In the genomic region with DNA sequence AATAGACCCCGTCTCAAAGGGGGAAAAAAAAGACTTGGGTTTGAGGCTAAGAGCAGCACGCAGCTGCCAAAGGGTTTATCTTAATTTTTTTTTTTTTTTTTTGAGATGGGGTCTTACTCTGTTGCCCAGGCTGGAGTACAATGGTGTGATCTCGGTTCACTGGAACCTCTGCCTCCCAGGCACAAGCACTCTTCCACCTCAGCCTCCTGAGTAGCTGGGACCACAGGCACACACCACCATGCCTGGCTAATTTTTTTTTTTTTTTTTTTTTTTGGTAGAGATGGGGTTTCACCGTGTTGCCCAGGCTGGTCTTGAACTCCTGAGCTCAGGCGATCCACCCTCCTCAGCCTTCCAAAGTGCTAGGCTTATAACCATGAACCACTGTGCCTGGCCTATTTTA, we compare ENCODE assay signal across 7 cellular contexts. TPM values are rescaled to one million over a fixed set of nuclear protein-coding genes. Genes with fewer than 3 reads are reported as not detected.
DNase-seq lines count a peak whose midpoint lies in the region; ATAC-seq, FAIRE-seq and TF ChIP-seq lines count a peak whose summit lies in the region.
"Not testable (repeated sequence)": the region's sequence is repeated elsewhere in the genome, so short reads cannot be mapped to it uniquely, and the experiment has no call there.
"Had no signal": no experiment of that assay in that cellular context is flagged by ENCODE, and none has a peak within 500 bp of the region (broad histone marks: within the 10 kb centered on the region; RNA-seq: fewer than 3 reads in every experiment).

No MANE protein-coding gene starts in this region.

- POLR2A ChIA-PET in activated CD4-positive, alpha-beta T cell treated with anti-CD3 and anti-CD28 coated beads, Interleukin-2, amount 10 ng/mL, durations not matched to agents 7 days and 5 days (lab: Charles Lee), result not testable (repeated sequence)
- POLR2A ChIA-PET in GM12878 (lab: Charles Lee), result interaction anchor here (0.5 to 3.4 kb wide), 8 partner anchors 9 to 449 kb away, joined by 3 to 16 read pairs (median 4); a partner anchor contains a TSS

- peak overlapping the region; percentile 99 for H3K4me3 Mint-ChIP-seq in activated CD4-positive, alpha-beta T cell treated with anti-CD3 and anti-CD28 coated beads, Interleukin-2, amount 10 ng/mL, durations not matched to agents 7 days and 5 days
- H3K4me3 Mint-ChIP-seq in progenitor cell of endocrine pancreas (ENCODE audit: low read depth), result peak overlapping the region; percentile 96

- CTCF ChIA-PET in activated CD4-positive, alpha-beta T cell treated with anti-CD3 and anti-CD28 coated beads, Interleukin-2, amount 10 ng/mL, durations not matched to agents 7 days and 5 days (lab: Charles Lee), result interaction anchor here (0.7 to 4.0 kb wide), 6 partner anchors 9 to 416 kb away, joined by 3 to 23 read pairs (median 4); a partner anchor contains a TSS
- CTCF ChIA-PET in GM12878 (lab: Yijun Ruan, JAX), result interaction anchor here (1.1 to 2.6 kb wide), 3 partner anchors 28 to 84 kb away, joined by 3 to 9 read pairs (median 4); a partner anchor contains a TSS

- H3K36me3 Mint-ChIP-seq in activated CD4-positive, alpha-beta T cell treated with anti-CD3 and anti-CD28 coated beads, Interleukin-2, amount 10 ng/mL, durations not matched to agents 7 days and 5 days (ENCODE audit: low read depth), result peaks cover 48% of the 10 kb centered on the region
- H3K36me3 Mint-ChIP-seq in progenitor cell of endocrine pancreas (ENCODE audit: insufficient read depth), result not testable (repeated sequence)

- in situ Hi-C loops in GM12878 (cut with MboI), result not testable (repeated sequence)

- H3K9me3 ChIP-seq in BLaER1 treated with 17β-estradiol and CSF1 and Interleukin-3, amounts not matched to agents 10 nM and 100 nM (replicated peaks in 1 of 11); KOPT-K1 (ENCODE audit: insufficient read depth, low read length, poor library complexity, severe bottlenecking); GM12878 (replicated peaks; ENCODE audit: control insufficient read depth, insufficient read depth, low read length); hepatocyte (ENCODE audit: low read depth): not testable (repeated sequence)

- peak overlapping the region; percentile 93 for H3K27ac Mint-ChIP-seq in activated CD4-positive, alpha-beta T cell treated with anti-CD3 and anti-CD28 coated beads, Interleukin-2, amount 10 ng/mL, durations not matched to agents 7 days and 5 days
- not testable (repeated sequence) for H3K27ac Mint-ChIP-seq in progenitor cell of endocrine pancreas

- not testable (repeated sequence) for TF ChIP-seq EP300 in GM12878 (IDR thresholded peaks at IDR 0.05; ENCODE audit: borderline replicate concordance in 1 of 2, control insufficient read depth in 1 of 2, low read depth in 2 of 2, low read length in 2 of 2)

- H3K27me3 Mint-ChIP-seq in activated CD4-positive, alpha-beta T cell treated with anti-CD3 and anti-CD28 coated beads, Interleukin-2, amount 10 ng/mL, durations not matched to agents 7 days and 5 days; progenitor cell of endocrine pancreas: not testable (repeated sequence)

- not testable (repeated sequence) for H3K27me3 ChIP-seq in BLaER1 treated with 17β-estradiol and CSF1 and Interleukin-3, amounts not matched to agents 10 nM and 100 nM; GM12878 (replicated peaks in 1 of 2; ENCODE audit: control insufficient read depth in 2 of 2, insufficient read depth in 2 of 2, low read length in 1 of 2); hepatocyte

- peaks cover 47 to 74% (median 58%) of the 10 kb centered on the region in 10 experiments for H3K4me1 ChIP-seq in BLaER1 treated with 17β-estradiol and CSF1 and Interleukin-3, amounts not matched to agents 10 nM and 100 nM
- H3K4me1 ChIP-seq in GM12878 (ENCODE audit: control insufficient read depth, insufficient read depth, low read length), result peaks cover 12% of the 10 kb centered on the region
- H3K4me1 ChIP-seq in hepatocyte (ENCODE audit: insufficient read depth), result not testable (repeated sequence)

- not testable (repeated sequence) for DNase-seq in activated CD4-positive, alpha-beta T cell treated with anti-CD3 and anti-CD28 coated beads, Interleukin-2, amount 10 ng/mL, durations not matched to agents 7 days and 5 days; GM12878 (ENCODE audit: low read depth, low spot score); hepatocyte (ENCODE audit: low spot score); progenitor cell of endocrine pancreas (ENCODE audit: low spot score, unreplicated experiment)

- peaks cover 22 to 49% (median 32%) of the 10 kb centered on the region in 11 experiments for H3K36me3 ChIP-seq in BLaER1 treated with 17β-estradiol and CSF1 and Interleukin-3, amounts not matched to agents 10 nM and 100 nM
- H3K36me3 ChIP-seq in KOPT-K1 (ENCODE audit: insufficient read depth, low read length) (peaks cover 40% of the 10 kb centered on the region), GM12878 (ENCODE audit: control insufficient read depth in 2 of 2, insufficient read depth in 2 of 2, low read length in 1 of 2) (peaks cover 16 to 17% of the 10 kb centered on the region in 2 experiments)
- H3K36me3 ChIP-seq in hepatocyte (replicated peaks; ENCODE audit: insufficient read depth, low read depth), result not testable (repeated sequence)

- RAD21 ChIA-PET in GM12878 (lab: Charles Lee; ENCODE audit: unreplicated experiment), result not testable (repeated sequence)

- H3K4me1 Mint-ChIP-seq in activated CD4-positive, alpha-beta T cell treated with anti-CD3 and anti-CD28 coated beads, Interleukin-2, amount 10 ng/mL, durations not matched to agents 7 days and 5 days, result peaks cover 59% of the 10 kb centered on the region
- H3K4me1 Mint-ChIP-seq in progenitor cell of endocrine pancreas (ENCODE audit: low read depth), result peaks cover 16% of the 10 kb centered on the region

- peaks cover 19 to 38% (median 25%) of the 10 kb centered on the region in 11 experiments for H4K20me1 ChIP-seq in BLaER1 treated with 17β-estradiol and CSF1 and Interleukin-3, amounts not matched to agents 10 nM and 100 nM
- not testable (repeated sequence) for H4K20me1 ChIP-seq in GM12878 (ENCODE audit: control insufficient read depth, insufficient read depth); hepatocyte (ENCODE audit: insufficient read depth, poor library complexity, severe bottlenecking)

- not testable (repeated sequence) for ATAC-seq in GM12878

- not testable (repeated sequence) for H2AFZ ChIP-seq in GM12878 (ENCODE audit: control insufficient read depth, low read depth, low read length); hepatocyte

- WGBS in GM12878 (ENCODE audit: insufficient coverage, insufficient replicate concordance, low lambda C conversion rate, missing lambda C conversion rate), result 96% methylated on average over 4 of the region's 5 CpGs
- 96% methylated on average over 5 of the region's 5 CpGs for WGBS in hepatocyte (ENCODE audit: low lambda C conversion rate, missing lambda C conversion rate)

- not testable (repeated sequence) for TF ChIP-seq POLR2A in GM12878 (IDR thresholded peaks at IDR 0.05; ENCODE audit: low read depth, low read length)

- H3K79me2 ChIP-seq in GM12878 (ENCODE audit: control insufficient read depth, insufficient read depth, low read length) (peaks cover 31% of the 10 kb centered on the region), hepatocyte (peaks cover 24% of the 10 kb centered on the region)

- not testable (repeated sequence) for FAIRE-seq in GM12878 (lab: Jason Lieb, UNC)

- TF ChIP-seq CTCF in GM12878 (IDR thresholded peaks at IDR 0.05 in 2 of 3, conservative IDR thresholded peaks at IDR 0.05 in 1 of 3; ENCODE audit: control insufficient read depth in 2 of 3, extremely low read depth in 1 of 3, insufficient read depth in 1 of 3, low read depth in 3 of 3, low read length in 3 of 3); hepatocyte (IDR thresholded peaks at IDR 0.05; ENCODE audit: poor library complexity); progenitor cell of endocrine pancreas (IDR thresholded peaks at IDR 0.05; ENCODE audit: unreplicated experiment): not testable (repeated sequence)

- not testable (repeated sequence) for H3K9me3 Mint-ChIP-seq in activated CD4-positive, alpha-beta T cell treated with anti-CD3 and anti-CD28 coated beads, Interleukin-2, amount 10 ng/mL, durations not matched to agents 7 days and 5 days; progenitor cell of endocrine pancreas (ENCODE audit: low read depth)

- TF ChIP-seq RAD21 in GM12878 (IDR thresholded peaks at IDR 0.05; ENCODE audit: insufficient read depth, low read depth, low read length), result not testable (repeated sequence)

- H3K27ac ChIP-seq in BLaER1 treated with 17β-estradiol and CSF1 and Interleukin-3, amounts not matched to agents 10 nM and 100 nM, result peak overlapping the region in 8 of 11 experiments; percentile 92 to 98 (median 96); a peak in 13 of 22 replicates
- peak overlapping the region; percentile 97 for H3K27ac ChIP-seq in KOPT-K1 (ENCODE audit: low read depth, low read length, poor library complexity, severe bottlenecking)
- 0 out of 2 replicates have a peak overlapping the region, but pooled peaks have one; percentile 98 for H3K27ac ChIP-seq in GM12878 (ENCODE audit: control insufficient read depth, insufficient read depth)
- H3K27ac ChIP-seq in hepatocyte, result not testable (repeated sequence)

- peak overlapping the region in 1 of 11 experiments; percentile 90; a peak in 3 of 22 replicates for H3K9ac ChIP-seq in BLaER1 treated with 17β-estradiol and CSF1 and Interleukin-3, amounts not matched to agents 10 nM and 100 nM
- H3K9ac ChIP-seq in GM12878 (ENCODE audit: control insufficient read depth, insufficient read depth, low read length), result not testable (repeated sequence)

- peak overlapping the region; percentile 75 to 96 (median 94) for H3K4me2 ChIP-seq in BLaER1 treated with 17β-estradiol and CSF1 and Interleukin-3, amounts not matched to agents 10 nM and 100 nM
- H3K4me2 ChIP-seq in GM12878 (ENCODE audit: control insufficient read depth, insufficient read depth), result peak overlapping the region; percentile 82
- peak overlapping the region; percentile 83 for H3K4me2 ChIP-seq in hepatocyte

- not testable (repeated sequence) for H3K9me2 ChIP-seq in hepatocyte (replicated peaks; ENCODE audit: insufficient read depth)

- not testable (repeated sequence) for BruUV-seq in GM12878 (replicated peaks; lab: Mats Ljungman, UMichigan)

- SMC1A ChIA-PET in GM12878 (lab: Charles Lee; ENCODE audit: uncharacterized antibody, unreplicated experiment), result interaction anchor here (0.6 kb wide), 1 partner anchor 89 kb away, joined by 3 read pairs; no protein-coding TSS in a partner anchor

- H3K4me3 ChIP-seq in BLaER1 treated with 17β-estradiol and CSF1 and Interleukin-3, amounts not matched to agents 10 nM and 100 nM, result peak overlapping the region in 4 of 10 experiments; percentile 85 to 93 (median 90); a peak in 5 of 20 replicates
- H3K4me3 ChIP-seq in GM12878, result peak overlapping the region; percentile 89; the same call in 1 of the 2 replicates
- not testable (repeated sequence) for H3K4me3 ChIP-seq in hepatocyte

- intact Hi-C loops in GM12878 (cut with micrococcal nuclease; ENCODE audit: unreplicated experiment), result loop anchor here (2.0 to 5.0 kb wide), 2 partner anchors 91 to 105 kb away; a partner anchor contains a TSS

RNA-seq across cellular contexts. Expression of a gene that starts 1.1 kb away (rescaled TPM):
- 100 to 1,000 TPM; 214 to 288 TPM for total RNA-seq in activated CD4-positive, alpha-beta T cell treated with anti-CD3 and anti-CD28 coated beads, Interleukin-2, amount 10 ng/mL, durations not matched to agents 7 days and 5 days
- 39.9 and 40.0 TPM in 2 replicates for total RNA-seq in GM12878 (2013; cell fraction: nucleolus; rRNA removed)
- total RNA-seq in GM12878 (2014; rRNA removed) (254 and 295 TPM in 2 replicates), GM12878 (2014; rRNA removed; fragmentation: Illumina TruSeq; extraction: Trizol) (97.2 and 108 TPM in 2 replicates), GM12878 (2021) (203 and 207 TPM in 2 replicates), hepatocyte (13.7 and 27.8 TPM in 2 replicates), progenitor cell of endocrine pancreas (9.8 and 10.6 TPM in 2 replicates)
- polyA plus RNA-seq in GM12878 (2011; ENCODE audit: low read depth), result 72.9 TPM
- polyA plus RNA-seq in GM12878 (2011; rRNA removed) (32.0 and 70.6 TPM in 2 replicates), GM12878 (2014; fragmentation: Illumina TruSeq; extraction: Trizol) (2.8 and 24.1 TPM in 2 replicates), GM12878 (2014; fragmentation: Nextera tagmentation; extraction: Ambion mirVana) (10 to 100 TPM; 27.4 to 80.8 TPM), GM12878 (2014; rRNA removed) (193 and 227 TPM in 2 replicates), GM12878 (2016; fragmentation: Nextera tagmentation; extraction: Ambion mirVana) (100 to 1,000 TPM; 266 to 308 TPM), hepatocyte (48.7 and 52.2 TPM in 2 replicates)
- polyA plus RNA-seq in GM12878 (2011; cell fraction: cytosol; rRNA removed), result 143 and 213 TPM in 2 replicates
- polyA plus RNA-seq in GM12878 (2011; cell fraction: nucleus; rRNA removed), result 119 and 159 TPM in 2 replicates
- polyA plus RNA-seq in GM12878 (2012), result 175 and 208 TPM in 2 replicates
- polyA minus RNA-seq in GM12878 (2011; rRNA and poly(A)+ RNA removed), result 36.1 and 94.3 TPM in 2 replicates
- polyA minus RNA-seq in GM12878 (2011; cell fraction: cytosol; rRNA and poly(A)+ RNA removed), result 78.3 and 81.0 TPM in 2 replicates
- 42.3 and 71.6 TPM in 2 replicates for polyA minus RNA-seq in GM12878 (2011; cell fraction: nucleus; rRNA and poly(A)+ RNA removed)

RNA-seq across cellular contexts. Expression of a gene that starts 6.1 kb away (rescaled TPM):
- 1 to 10 TPM; 7.2 to 9.4 TPM for total RNA-seq in activated CD4-positive, alpha-beta T cell treated with anti-CD3 and anti-CD28 coated beads, Interleukin-2, amount 10 ng/mL, durations not matched to agents 7 days and 5 days
- total RNA-seq in GM12878 (2013; cell fraction: nucleolus; rRNA removed), result 2.5 and 3.6 TPM in 2 replicates
- total RNA-seq in GM12878 (2014; rRNA removed) (1.5 and 2.6 TPM in 2 replicates), GM12878 (2014; rRNA removed; fragmentation: Illumina TruSeq; extraction: Trizol) (0.83 and 1.1 TPM in 2 replicates), GM12878 (2021) (2.0 and 3.6 TPM in 2 replicates), hepatocyte (0.63 TPM in 1 of 2 replicates, not detected in the other), progenitor cell of endocrine pancreas (0.57 and 2.2 TPM in 2 replicates)
- polyA plus RNA-seq in GM12878 (2011; ENCODE audit: low read depth), result 2.5 TPM
- polyA plus RNA-seq in GM12878 (2011; rRNA removed) (0.32 and 1.3 TPM in 2 replicates), GM12878 (2014; fragmentation: Illumina TruSeq; extraction: Trizol) (0.46 and 1.5 TPM in 2 replicates), GM12878 (2014; fragmentation: Nextera tagmentation; extraction: Ambion mirVana) (1 to 10 TPM; 2.7 to 4.2 TPM), GM12878 (2014; rRNA removed) (2.0 and 2.8 TPM in 2 replicates), GM12878 (2016; fragmentation: Nextera tagmentation; extraction: Ambion mirVana) (1 to 10 TPM; 4.3 to 4.9 TPM), hepatocyte (12.5 and 13.4 TPM in 2 replicates)
- 2.4 and 3.0 TPM in 2 replicates for polyA plus RNA-seq in GM12878 (2011; cell fraction: cytosol; rRNA removed)
- 13.6 and 14.3 TPM in 2 replicates for polyA plus RNA-seq in GM12878 (2011; cell fraction: nucleus; rRNA removed)
- polyA plus RNA-seq in GM12878 (2012), result 1.4 and 7.4 TPM in 2 replicates
- polyA minus RNA-seq in GM12878 (2011; rRNA and poly(A)+ RNA removed), result 0.66 and 2.4 TPM in 2 replicates
- 1.6 TPM in 1 of 2 replicates, not detected in the other for polyA minus RNA-seq in GM12878 (2011; cell fraction: cytosol; rRNA and poly(A)+ RNA removed)
- 1.3 and 1.4 TPM in 2 replicates for polyA minus RNA-seq in GM12878 (2011; cell fraction: nucleus; rRNA and poly(A)+ RNA removed)

RNA-seq across cellular contexts. Expression of a gene that starts 6.2 kb away (rescaled TPM):
- total RNA-seq in activated CD4-positive, alpha-beta T cell treated with anti-CD3 and anti-CD28 coated beads, Interleukin-2, amount 10 ng/mL, durations not matched to agents 7 days and 5 days, result 10 to 100 TPM; 12.9 to 15.3 TPM
- 13.4 and 18.7 TPM in 2 replicates for total RNA-seq in GM12878 (2013; cell fraction: nucleolus; rRNA removed)
- 3.8 and 5.2 TPM in 2 replicates for total RNA-seq in GM12878 (2014; rRNA removed)
- 2.3 and 3.1 TPM in 2 replicates for total RNA-seq in GM12878 (2014; rRNA removed; fragmentation: Illumina TruSeq; extraction: Trizol)
- total RNA-seq in GM12878 (2021), result 8.2 and 11.7 TPM in 2 replicates
- 4.3 TPM for polyA plus RNA-seq in GM12878 (2011; ENCODE audit: low read depth)
- 1.2 and 2.6 TPM in 2 replicates for polyA plus RNA-seq in GM12878 (2011; rRNA removed)
- 1.9 and 3.1 TPM in 2 replicates for polyA plus RNA-seq in GM12878 (2011; cell fraction: cytosol; rRNA removed)
- polyA plus RNA-seq in GM12878 (2011; cell fraction: nucleus; rRNA removed), result 30.9 and 31.6 TPM in 2 replicates
- polyA plus RNA-seq in GM12878 (2012), result 9.7 and 9.9 TPM in 2 replicates
- 0.92 and 3.4 TPM in 2 replicates for polyA plus RNA-seq in GM12878 (2014; fragmentation: Illumina TruSeq; extraction: Trizol)
- polyA plus RNA-seq in GM12878 (2014; fragmentation: Nextera tagmentation; extraction: Ambion mirVana), result under 1 TPM; 0.61 to 0.71 TPM
- 6.5 and 11.7 TPM in 2 replicates for polyA plus RNA-seq in GM12878 (2014; rRNA removed)
- polyA plus RNA-seq in GM12878 (2016; fragmentation: Nextera tagmentation; extraction: Ambion mirVana), result 1 to 10 TPM; 3.3 TPM
- polyA minus RNA-seq in GM12878 (2011; rRNA and poly(A)+ RNA removed), result 0.51 and 1.5 TPM in 2 replicates
- polyA minus RNA-seq in GM12878 (2011; cell fraction: cytosol; rRNA and poly(A)+ RNA removed), result 2.0 and 2.4 TPM in 2 replicates
- 2.1 and 6.4 TPM in 2 replicates for polyA minus RNA-seq in GM12878 (2011; cell fraction: nucleus; rRNA and poly(A)+ RNA removed)
- total RNA-seq in hepatocyte, result 15.6 and 19.8 TPM in 2 replicates
- polyA plus RNA-seq in hepatocyte, result 44.6 and 47.3 TPM in 2 replicates
- 31.9 and 32.1 TPM in 2 replicates for total RNA-seq in progenitor cell of endocrine pancreas

RNA-seq across cellular contexts. Expression of a gene that starts 30.7 kb away (rescaled TPM):
- 10 to 100 TPM; 27.1 to 29.5 TPM for total RNA-seq in activated CD4-positive, alpha-beta T cell treated with anti-CD3 and anti-CD28 coated beads, Interleukin-2, amount 10 ng/mL, durations not matched to agents 7 days and 5 days
- total RNA-seq in GM12878 (2013; cell fraction: nucleolus; rRNA removed), result 63.1 and 79.0 TPM in 2 replicates
- total RNA-seq in GM12878 (2014; rRNA removed) (13.7 and 14.5 TPM in 2 replicates), GM12878 (2014; rRNA removed; fragmentation: Illumina TruSeq; extraction: Trizol) (9.2 and 11.3 TPM in 2 replicates), GM12878 (2021) (33.9 and 39.9 TPM in 2 replicates), hepatocyte (23.7 and 55.2 TPM in 2 replicates), progenitor cell of endocrine pancreas (74.3 and 75.6 TPM in 2 replicates)
- 10.0 TPM for polyA plus RNA-seq in GM12878 (2011; ENCODE audit: low read depth)
- polyA plus RNA-seq in GM12878 (2011; rRNA removed) (6.8 and 14.0 TPM in 2 replicates), GM12878 (2014; fragmentation: Illumina TruSeq; extraction: Trizol) (11.5 and 14.0 TPM in 2 replicates), GM12878 (2014; fragmentation: Nextera tagmentation; extraction: Ambion mirVana) (1 to 10 TPM in 1 of 2 experiments, under 1 TPM in 1; 0.95 to 1.7 TPM), GM12878 (2014; rRNA removed) (17.5 and 18.7 TPM in 2 replicates), GM12878 (2016; fragmentation: Nextera tagmentation; extraction: Ambion mirVana) (10 to 100 TPM; 18.6 to 18.7 TPM), hepatocyte (63.9 and 65.3 TPM in 2 replicates)
- 16.1 and 17.3 TPM in 2 replicates for polyA plus RNA-seq in GM12878 (2011; cell fraction: cytosol; rRNA removed)
- 100 and 120 TPM in 2 replicates for polyA plus RNA-seq in GM12878 (2011; cell fraction: nucleus; rRNA removed)
- 24.8 and 27.4 TPM in 2 replicates for polyA plus RNA-seq in GM12878 (2012)
- 28.6 and 29.4 TPM in 2 replicates for polyA minus RNA-seq in GM12878 (2011; rRNA and poly(A)+ RNA removed)
- polyA minus RNA-seq in GM12878 (2011; cell fraction: cytosol; rRNA and poly(A)+ RNA removed), result 8.3 and 10.0 TPM in 2 replicates
- polyA minus RNA-seq in GM12878 (2011; cell fraction: nucleus; rRNA and poly(A)+ RNA removed), result 32.5 and 41.5 TPM in 2 replicates

RNA-seq across cellular contexts. Expression of a gene that starts 42.6 kb away (rescaled TPM):
- total RNA-seq in activated CD4-positive, alpha-beta T cell treated with anti-CD3 and anti-CD28 coated beads, Interleukin-2, amount 10 ng/mL, durations not matched to agents 7 days and 5 days, result under 1 TPM; 0.10 TPM
- 0.19 TPM in 1 of 2 replicates, not detected in the other for total RNA-seq in GM12878 (2013; cell fraction: nucleolus; rRNA removed)
- 0.11 TPM in 1 of 2 replicates, not detected in the other for total RNA-seq in GM12878 (2014; rRNA removed)
- total RNA-seq in GM12878 (2014; rRNA removed; fragmentation: Illumina TruSeq; extraction: Trizol), result not detected in 2 replicates
- not detected in 2 replicates for total RNA-seq in GM12878 (2021)
- polyA plus RNA-seq in GM12878 (2011; ENCODE audit: low read depth), result not detected
- polyA plus RNA-seq in GM12878 (2011; rRNA removed), result not detected in 2 replicates
- polyA plus RNA-seq in GM12878 (2011; cell fraction: cytosol; rRNA removed), result not detected in 2 replicates
- 0.06 and 0.16 TPM in 2 replicates for polyA plus RNA-seq in GM12878 (2011; cell fraction: nucleus; rRNA removed)
- polyA plus RNA-seq in GM12878 (2012), result 0.09 TPM in 1 of 2 replicates, not detected in the other
- polyA plus RNA-seq in GM12878 (2014; fragmentation: Illumina TruSeq; extraction: Trizol), result not detected in 2 replicates
- polyA plus RNA-seq in GM12878 (2014; fragmentation: Nextera tagmentation; extraction: Ambion mirVana), result not detected
- polyA plus RNA-seq in GM12878 (2014; rRNA removed), result not detected in 2 replicates
- not detected for polyA plus RNA-seq in GM12878 (2016; fragmentation: Nextera tagmentation; extraction: Ambion mirVana)
- 0.10 TPM in 1 of 2 replicates, not detected in the other for polyA minus RNA-seq in GM12878 (2011; rRNA and poly(A)+ RNA removed)
- polyA minus RNA-seq in GM12878 (2011; cell fraction: cytosol; rRNA and poly(A)+ RNA removed), result not detected in 2 replicates
- not detected in 2 replicates for polyA minus RNA-seq in GM12878 (2011; cell fraction: nucleus; rRNA and poly(A)+ RNA removed)
- not detected in 2 replicates for total RNA-seq in hepatocyte
- not detected in 2 replicates for polyA plus RNA-seq in hepatocyte
- total RNA-seq in progenitor cell of endocrine pancreas, result not detected in 2 replicates
- total RNA-seq: Peyer's patch had no signal
